16 cellular contexts compared by ENCODE assay signal in genomic region chr12:94638521-94638920, GRCh38.
"Had no signal": no experiment of that assay in that cellular context is flagged by ENCODE, and none has a peak within 500 bp of the region (broad histone marks: within the 10 kb centered on the region; RNA-seq: fewer than 3 reads in every experiment).

No MANE protein-coding gene starts in this region.

- H3K36me3 Mint-ChIP-seq: activated naive CD4-positive, alpha-beta T cell treated with anti-CD3 and anti-CD28 coated beads, Interleukin-2, amount 50 U/mL, for 24 hours; natural killer cell treated with Interleukin-12 subunit alpha and Interleukin-12 subunit beta and Interleukin-15 and Interleukin-18, amount 100 ng/mL, for 72 hours had no signal

- H3K27me3 ChIP-seq: adrenal gland had no signal

- H3K4me3 ChIP-seq: adrenal gland, lower lobe of right lung had no signal

- H3K27ac ChIP-seq: adrenal gland, lower lobe of right lung, WERI-Rb-1 had no signal

- H3K4me3 Mint-ChIP-seq: activated naive CD4-positive, alpha-beta T cell treated with anti-CD3 and anti-CD28 coated beads, Interleukin-2, amount 50 U/mL, for 24 hours; natural killer cell treated with Interleukin-12 subunit alpha and Interleukin-12 subunit beta and Interleukin-15 and Interleukin-18, amount 100 ng/mL, for 72 hours had no signal

- DNase-seq: activated CD4-positive, alpha-beta T cell treated with anti-CD3 and anti-CD28 coated beads for 1 hour; activated CD4-positive, alpha-beta T cell treated with anti-CD3 and anti-CD28 coated beads, Interleukin-2, amount 50 U/mL, for 4 hours; activated gamma-delta T cell; adrenal gland; dermis blood vessel endothelial cell; foreskin fibroblast; glutamatergic neuron; lower lobe of right lung; occipital lobe; stimulated activated CD4-positive, alpha-beta T cell treated with anti-CD3 and anti-CD28 coated beads, Interleukin-12 subunit alpha, Interleukin-12 subunit beta, amount 100 ng/mL, for 4 hours; stimulated activated CD4-positive, alpha-beta T cell treated with anti-CD3 and anti-CD28 coated beads, Interleukin-1b, Interleukin-23, amount 100 ng/mL, for 48 hours; stimulated activated CD8-positive, alpha-beta memory T cell treated with anti-CD3 and anti-CD28 coated beads, Interleukin-4, amount 100 ng/mL, for 48 hours; stimulated activated naive CD4-positive, alpha-beta T cell; WERI-Rb-1 had no signal

- ATAC-seq: lower lobe of right lung; natural killer cell treated with Interleukin-12 subunit alpha and Interleukin-12 subunit beta and Interleukin-15 and Interleukin-18, amount 100 ng/mL, for 72 hours had no signal

- H3K9me3 ChIP-seq: adrenal gland, lower lobe of right lung had no signal

- H3K27ac Mint-ChIP-seq: activated naive CD4-positive, alpha-beta T cell treated with anti-CD3 and anti-CD28 coated beads, Interleukin-2, amount 50 U/mL, for 24 hours; natural killer cell treated with Interleukin-12 subunit alpha and Interleukin-12 subunit beta and Interleukin-15 and Interleukin-18, amount 100 ng/mL, for 72 hours had no signal

- H3K9me3 Mint-ChIP-seq: activated naive CD4-positive, alpha-beta T cell treated with anti-CD3 and anti-CD28 coated beads, Interleukin-2, amount 50 U/mL, for 24 hours; natural killer cell treated with Interleukin-12 subunit alpha and Interleukin-12 subunit beta and Interleukin-15 and Interleukin-18, amount 100 ng/mL, for 72 hours had no signal

- H3K27me3 Mint-ChIP-seq: activated naive CD4-positive, alpha-beta T cell treated with anti-CD3 and anti-CD28 coated beads, Interleukin-2, amount 50 U/mL, for 24 hours; natural killer cell treated with Interleukin-12 subunit alpha and Interleukin-12 subunit beta and Interleukin-15 and Interleukin-18, amount 100 ng/mL, for 72 hours had no signal

- H3K36me3 ChIP-seq: adrenal gland, lower lobe of right lung, WERI-Rb-1 had no signal
